In the genomic region with DNA sequence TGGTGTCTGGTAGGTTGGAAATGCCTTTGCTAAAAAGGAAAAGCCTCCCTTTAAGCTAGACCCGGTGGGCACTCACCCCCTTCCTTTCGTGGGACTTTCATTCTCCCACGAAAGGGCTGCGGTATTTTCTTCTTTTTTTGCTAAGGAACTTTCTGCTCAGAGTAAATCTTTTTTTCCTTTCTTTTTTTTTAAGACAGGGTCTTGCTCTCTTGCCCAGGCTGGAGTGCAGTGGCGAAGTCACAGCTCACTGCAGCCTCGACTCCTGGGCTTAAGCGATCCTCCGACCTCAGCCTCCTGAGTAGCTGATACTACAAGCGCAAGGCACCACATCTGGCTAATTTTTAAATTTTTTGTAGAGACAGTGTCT, we compare ENCODE assay signal across 11 cellular contexts. TPM values are rescaled to one million over a fixed set of nuclear protein-coding genes. Genes with fewer than 3 reads are reported as not detected.
A peak's percentile ranks its signal among the peaks of the same experiment; 100 is the strongest.
DNase-seq lines count a peak whose midpoint lies in the region; ATAC-seq and TF ChIP-seq lines count a peak whose summit lies in the region.
"Had no signal": no experiment of that assay in that cellular context is flagged by ENCODE, and none has a peak within 500 bp of the region (broad histone marks: within the 10 kb centered on the region; RNA-seq: fewer than 3 reads in every experiment).

No MANE protein-coding gene starts in this region.

- H3K4me3 ChIP-seq in AG09309 (ENCODE audit: control insufficient read depth, low read depth, low read length) (peak overlapping the region; percentile 45), dorsolateral prefrontal cortex (peak overlapping the region in 55 of 59 donors; percentile 34 to 74 (median 61)), neural progenitor cell (peak overlapping the region; percentile 50)
- H3K4me3 ChIP-seq: SJSA1 had no signal

- H3F3A ChIP-seq in neural progenitor cell (ENCODE audit: low read depth) = peaks cover 3% of the 10 kb centered on the region

- no peak overlapping the region for H2AFZ ChIP-seq in neural progenitor cell (replicated peaks)

- H3K4me2 ChIP-seq in neural progenitor cell = peak overlapping the region; percentile 75

- DNase-seq in AG09309 (ENCODE audit: low read depth) (no peak), dorsolateral prefrontal cortex (no peak), neural progenitor cell (ENCODE audit: low spot score) (no peak), NK-92 (lab: John Stamatoyannopoulos, UW; ENCODE audit: unreplicated experiment) (no peak), cerebellum (ENCODE audit: low spot score) (no peak), foreskin melanocyte (no peak)

- intact Hi-C loops in dorsolateral prefrontal cortex (cut with DNase I) = loop anchor here in 1 of 2 donors (1.0 to 2.0 kb wide), 2 partner anchors 33 to 63 kb away; no protein-coding TSS in a partner anchor

- H3K27me3 Mint-ChIP-seq in IgD-negative memory B cell (no peaks in the 10 kb centered on the region), neural progenitor cell (ENCODE audit: insufficient read depth, low read depth) (peaks cover 3% of the 10 kb centered on the region)
- H3K27me3 Mint-ChIP-seq: brain had no signal

- peak overlapping the region; percentile 50 to 92 (median 84) for H3K4me3 Mint-ChIP-seq in IgD-negative memory B cell
- peak overlapping the region; percentile 16 for H3K4me3 Mint-ChIP-seq in neural progenitor cell

- peaks cover 20% of the 10 kb centered on the region for H3K4me1 ChIP-seq in neural progenitor cell

- H3K27me3 ChIP-seq in dorsolateral prefrontal cortex (no peaks in the 10 kb centered on the region), neural progenitor cell (peaks cover 17% of the 10 kb centered on the region)
- H3K27me3 ChIP-seq: SJSA1 had no signal

- H3K27ac ChIP-seq in dorsolateral prefrontal cortex = peak overlapping the region; percentile 33 to 97 (median 90)
- H3K27ac ChIP-seq in neural progenitor cell = no peak overlapping the region
- H3K27ac ChIP-seq: SJSA1 had no signal

- H3K9me3 ChIP-seq in neural progenitor cell (ENCODE audit: low read depth) = no peaks in the 10 kb centered on the region
- H3K9me3 ChIP-seq: SJSA1 had no signal

- H3K4me1 Mint-ChIP-seq in IgD-negative memory B cell = peaks cover 15 to 20% (median 17%) of the 10 kb centered on the region in 3 donors
- peaks cover 26% of the 10 kb centered on the region for H3K4me1 Mint-ChIP-seq in neural progenitor cell

- H3K36me3 ChIP-seq in neural progenitor cell = no peaks in the 10 kb centered on the region
- H3K36me3 ChIP-seq: SJSA1 had no signal

- H4K20me1 ChIP-seq in neural progenitor cell (ENCODE audit: low read depth) = peaks cover 6% of the 10 kb centered on the region

- no peak overlapping the region for H3K9ac ChIP-seq in neural progenitor cell

- TF ChIP-seq CTCF in AG09309 (IDR thresholded peaks at IDR 0.05; ENCODE audit: control insufficient read depth, insufficient read depth, low read depth, low read length, missing control alignments) = no peak
- TF ChIP-seq CTCF in dorsolateral prefrontal cortex (IDR thresholded peaks at IDR 0.05 in 54 of 56, conservative IDR thresholded peaks at IDR 0.05 in 2 of 56; ENCODE audit: low read depth in 1 of 56, partially characterized antibody in 56 of 56) = peak in 18 of 56 donors; percentile 1 to 38 (median 12)
- TF ChIP-seq CTCF in neural progenitor cell (IDR thresholded peaks at IDR 0.05) = no peak

- H3K79me2 ChIP-seq in neural progenitor cell (ENCODE audit: low read depth) = no peaks in the 10 kb centered on the region

- H3K9me3 Mint-ChIP-seq in IgD-negative memory B cell = no peaks in the 10 kb centered on the region
- no peaks in the 10 kb centered on the region for H3K9me3 Mint-ChIP-seq in neural progenitor cell
- H3K9me3 Mint-ChIP-seq: brain had no signal

- no peak for ATAC-seq in HG02981 (IDR thresholded peaks at IDR 0.05; ENCODE audit: unreplicated experiment)

- H3K36me3 Mint-ChIP-seq in IgD-negative memory B cell (no peaks in the 10 kb centered on the region), neural progenitor cell (no peaks in the 10 kb centered on the region)

- peak overlapping the region; percentile 81 to 92 (median 90) for H3K27ac Mint-ChIP-seq in IgD-negative memory B cell
- no peak overlapping the region for H3K27ac Mint-ChIP-seq in neural progenitor cell

RNA-seq across cellular contexts. Expression of a gene that starts 4.0 kb away (rescaled TPM):
- polyA plus RNA-seq in IgD-negative memory B cell = not detected
- total RNA-seq in dorsolateral prefrontal cortex = 10 to 100 TPM in 83 of 120 experiments, 1 to 10 TPM in 37; 1.0 to 82.8 (median 15.3) TPM
- total RNA-seq in neural progenitor cell (ENCODE audit: low replicate concordance) = 0.06 TPM in 1 of 2 replicates, not detected in the other
- total RNA-seq in cerebellum = not detected
- total RNA-seq: lung, SJSA1 had no signal

RNA-seq across cellular contexts. Expression of a gene that starts 11.1 kb away (rescaled TPM):
- polyA plus RNA-seq in IgD-negative memory B cell = 24.4 TPM
- total RNA-seq in dorsolateral prefrontal cortex = 10 to 100 TPM; 19.5 to 49.7 (median 29.3) TPM
- total RNA-seq in neural progenitor cell (ENCODE audit: low replicate concordance) = 10.5 and 21.5 TPM in 2 replicates
- 26.8 TPM for total RNA-seq in cerebellum

RNA-seq across cellular contexts. Expression of a gene that starts 25.9 kb away (rescaled TPM):
- not detected for polyA plus RNA-seq in IgD-negative memory B cell
- total RNA-seq in dorsolateral prefrontal cortex (100 to 1,000 TPM in 16 of 120 experiments, 10 to 100 TPM in 104; 20.8 to 232 (median 66.2) TPM), neural progenitor cell (ENCODE audit: low replicate concordance) (19.3 and 27.6 TPM in 2 replicates), cerebellum (1.6 TPM)

RNA-seq across cellular contexts. Expression of a gene that starts 34.0 kb away (rescaled TPM):
- polyA plus RNA-seq in IgD-negative memory B cell = not detected
- total RNA-seq in dorsolateral prefrontal cortex = 1,000 to 10,000 TPM in 2 of 120 experiments, 100 to 1,000 TPM in 118; 113 to 1,403 (median 322) TPM
- 10.2 and 15.1 TPM in 2 replicates for total RNA-seq in neural progenitor cell (ENCODE audit: low replicate concordance)
- total RNA-seq in cerebellum = 11.4 TPM

RNA-seq across cellular contexts. Expression of a gene that starts 41.9 kb away (rescaled TPM):
- 69.3 TPM for polyA plus RNA-seq in IgD-negative memory B cell
- total RNA-seq in dorsolateral prefrontal cortex (100 to 1,000 TPM in 6 of 120 experiments, 10 to 100 TPM in 114; 56.0 to 148 (median 76.4) TPM), neural progenitor cell (ENCODE audit: low replicate concordance) (24.5 and 57.3 TPM in 2 replicates), cerebellum (24.0 TPM)
